ENCODE assay signal across 18 cellular contexts in genomic region chr2:151156431-151156830, GRCh38.
A peak's percentile ranks its signal among the peaks of the same experiment; 100 is the strongest.
DNase-seq lines count a peak whose midpoint lies in the region; ATAC-seq, FAIRE-seq and TF ChIP-seq lines count a peak whose summit lies in the region.
"Had no signal": no experiment of that assay in that cellular context is flagged by ENCODE, and none has a peak within 500 bp of the region (broad histone marks: within the 10 kb centered on the region; RNA-seq: fewer than 3 reads in every experiment).

No MANE protein-coding gene starts in this region.

- intact Hi-C loops in heart right ventricle (cut with DNase I) = no loop called here

- H2BK15ac ChIP-seq in mesenchymal stem cell (ENCODE audit: low read depth, poor library complexity, severe bottlenecking) = no peak overlapping the region

- H4K20me1 ChIP-seq in BLaER1 = no peaks in the 10 kb centered on the region

- H3K14ac ChIP-seq in mesenchymal stem cell (ENCODE audit: low read length in 2 of 2) = no peak overlapping the region

- TF ChIP-seq CTCF in bronchial epithelial cell (IDR thresholded peaks at IDR 0.05; ENCODE audit: insufficient read depth, low read length, severe bottlenecking) (no peak), heart right ventricle (IDR thresholded peaks at IDR 0.05) (no peak)

- H3K4me1 ChIP-seq in BLaER1 = peaks cover 23% of the 10 kb centered on the region
- no peaks in the 10 kb centered on the region for H3K4me1 ChIP-seq in mesenchymal stem cell (ENCODE audit: control insufficient read depth, insufficient read depth, low read depth, low read length)
- no peaks in the 10 kb centered on the region for H3K4me1 ChIP-seq in heart right ventricle

- H3K4me3 ChIP-seq in BLaER1 = no peak overlapping the region
- H3K4me3 ChIP-seq in bronchial epithelial cell (ENCODE audit: low read depth, low read length) = no peak overlapping the region
- H3K4me3 ChIP-seq in mesenchymal stem cell (ENCODE audit: insufficient read depth in 1 of 2, low read depth in 1 of 2, low read length in 2 of 2) = no peak overlapping the region
- H3K4me3 ChIP-seq in heart right ventricle = no peak overlapping the region

- peak; percentile 52 for DNase-seq in HT1080 (ENCODE audit: low read depth)
- DNase-seq in bronchial epithelial cell (ENCODE audit: low read depth) = no peak
- no peak for DNase-seq in mesenchymal stem cell
- no peak for DNase-seq in heart right ventricle
- DNase-seq in G401 (ENCODE audit: low spot score) = no peak
- DNase-seq in GDM1 (lab: John Stamatoyannopoulos, UW) = no peak
- DNase-seq: C1 segment of cervical spinal cord, DMS79 treated with DMSO at 0.1 percent for 48 hours, KG1, NCI-H1092, NCI-H1694, NCI-H510A treated with DMSO at 0.1 percent for 48 hours, Right ventricle myocardium superior had no signal

- no peak overlapping the region for H4K8ac ChIP-seq in mesenchymal stem cell (ENCODE audit: low read length)

- no peak overlapping the region for H2AK5ac ChIP-seq in mesenchymal stem cell (ENCODE audit: low read length, severe bottlenecking)

- no peaks in the 10 kb centered on the region for H3K79me1 ChIP-seq in mesenchymal stem cell (replicated peaks; ENCODE audit: low read length, poor library complexity, severe bottlenecking)

- H3K27ac ChIP-seq in BLaER1 (no peak overlapping the region), mesenchymal stem cell (ENCODE audit: low read length, poor library complexity, severe bottlenecking) (no peak overlapping the region), heart right ventricle (no peak overlapping the region)

- H3K18ac ChIP-seq in mesenchymal stem cell (ENCODE audit: low read depth in 1 of 2, low read length in 2 of 2) = no peak overlapping the region

- H3K23ac ChIP-seq in mesenchymal stem cell (ENCODE audit: low read length in 2 of 2) = no peak overlapping the region

- no peaks in the 10 kb centered on the region for H3K36me3 ChIP-seq in BLaER1
- no peaks in the 10 kb centered on the region for H3K36me3 ChIP-seq in bronchial epithelial cell (ENCODE audit: control insufficient read depth, insufficient read depth, low read length)
- H3K36me3 ChIP-seq in mesenchymal stem cell (ENCODE audit: control insufficient read depth in 1 of 2, insufficient read depth in 2 of 2, low read depth in 1 of 2, low read length in 2 of 2) = no peaks in the 10 kb centered on the region
- no peaks in the 10 kb centered on the region for H3K36me3 ChIP-seq in heart right ventricle

- H2AFZ ChIP-seq in mesenchymal stem cell (ENCODE audit: low read depth, low read length) = no peak overlapping the region

- H3K4ac ChIP-seq in mesenchymal stem cell (ENCODE audit: low read depth in 1 of 2, low read length in 2 of 2) = no peak overlapping the region

- H3K4me2 ChIP-seq in BLaER1 (peak overlapping the region; percentile 46), mesenchymal stem cell (ENCODE audit: low read length, poor library complexity, severe bottlenecking) (no peak overlapping the region)

- no peak overlapping the region for H2BK120ac ChIP-seq in mesenchymal stem cell (ENCODE audit: low read depth, low read length)

- no peaks in the 10 kb centered on the region for H3K9me3 ChIP-seq in BLaER1
- no peaks in the 10 kb centered on the region for H3K9me3 ChIP-seq in mesenchymal stem cell (ENCODE audit: control insufficient read depth, low read length)
- H3K9me3 ChIP-seq in heart right ventricle = no peaks in the 10 kb centered on the region

- H4K91ac ChIP-seq in mesenchymal stem cell (ENCODE audit: low read length) = no peak overlapping the region

- no peaks in the 10 kb centered on the region for H3K27me3 ChIP-seq in BLaER1
- H3K27me3 ChIP-seq in bronchial epithelial cell (ENCODE audit: control insufficient read depth, insufficient read depth, low read length) = no peaks in the 10 kb centered on the region
- H3K27me3 ChIP-seq in mesenchymal stem cell (ENCODE audit: control insufficient read depth in 1 of 2, insufficient read depth in 1 of 2, low read length in 2 of 2) = no peaks in the 10 kb centered on the region
- H3K27me3 ChIP-seq in heart right ventricle = no peaks in the 10 kb centered on the region

- peak; percentile 58 for FAIRE-seq in bronchial epithelial cell (lab: Jason Lieb, UNC)

- H2BK12ac ChIP-seq in mesenchymal stem cell (ENCODE audit: low read length in 2 of 2) = no peak overlapping the region

- 91% methylated on average over 2 of the region's 2 CpGs for WGBS in mesenchymal stem cell
- WGBS in heart right ventricle, 2 donors = 87 to 89% methylated on average over 2 of the region's 2 CpGs

- no peak overlapping the region for H3K9ac ChIP-seq in BLaER1
- H3K9ac ChIP-seq in mesenchymal stem cell (ENCODE audit: low read length) = peak overlapping the region; percentile 35

- in situ Hi-C loops in G401 (cut with HindIII; ENCODE audit: low sequenced_read_pairs) = no loop called here

- ATAC-seq in heart right ventricle (no peak), HG03280 (IDR thresholded peaks at IDR 0.05; ENCODE audit: unreplicated experiment) (no peak)
- ATAC-seq: HCT116, Panc1, SK-N-SH treated with all-trans-retinoic acid at 6 μM for 48 hours had no signal

- H2BK5ac ChIP-seq in mesenchymal stem cell (ENCODE audit: low read depth, low read length, poor library complexity, severe bottlenecking) = no peak overlapping the region
